18 cellular contexts compared by ENCODE assay signal in the genomic region with DNA sequence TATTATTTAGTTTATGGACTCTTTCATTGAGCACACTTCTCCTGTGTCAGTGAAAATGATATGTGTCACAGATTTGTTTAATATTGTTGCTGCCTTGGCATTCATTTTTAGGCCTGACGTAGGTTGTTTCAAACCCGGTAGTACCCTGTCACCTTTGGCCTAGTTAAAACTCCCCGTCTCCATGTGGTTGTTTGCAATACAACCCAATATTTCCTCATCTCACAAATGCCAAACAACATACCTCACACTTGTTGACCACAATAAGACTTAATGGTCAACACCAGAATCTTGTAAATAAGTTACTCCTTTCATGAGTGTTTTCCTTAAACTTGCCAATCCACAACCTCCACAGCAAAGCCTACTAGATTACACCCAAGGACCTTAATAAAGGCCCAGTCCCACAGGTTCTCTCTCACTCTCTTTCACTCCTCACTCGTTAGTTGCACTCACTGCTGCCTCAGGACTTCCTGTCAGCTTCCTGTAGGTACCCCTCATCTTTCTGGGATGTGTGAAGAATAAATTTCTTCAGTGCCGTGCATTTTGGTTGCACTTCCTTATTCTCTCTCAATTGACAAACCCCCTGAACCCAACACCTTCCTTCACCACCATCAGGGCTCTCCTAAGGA. TPM values are rescaled to one million over a fixed set of nuclear protein-coding genes. Genes with fewer than 3 reads are reported as not detected.
"Had no signal": no experiment of that assay in that cellular context is flagged by ENCODE, and none has a peak within 500 bp of the region (broad histone marks: within the 10 kb centered on the region; RNA-seq: fewer than 3 reads in every experiment).

No MANE protein-coding gene starts in this region.

- H3K4me3 ChIP-seq: left ventricle myocardium inferior, ovary had no signal

- H3K9me3 ChIP-seq: left ventricle myocardium inferior, ovary had no signal

- DNase-seq: activated CD4-positive, alpha-beta memory T cell treated with anti-CD3 and anti-CD28 coated beads, Interleukin-2, amount 10 ng/mL, durations not matched to agents 7 days and 5 days; activated CD4-positive, alpha-beta T cell treated with anti-CD3 and anti-CD28 coated beads for 4 hours; activated T-cell treated with anti-CD3 and anti-CD28 coated beads, Interleukin-2, amount 50 U/mL, for 24 hours; amygdala; cerebellar nuclear complex; effector CD8-positive, alpha-beta T cell; left ventricle myocardium inferior; mesendoderm; nephron progenitor cell; ovary; stimulated activated CD4-positive, alpha-beta T cell treated with anti-CD3 and anti-CD28 coated beads, Interleukin-12 subunit alpha, Interleukin-12 subunit beta, amount 100 ng/mL, for 4 hours; stimulated activated CD4-positive, alpha-beta T cell treated with anti-CD3 and anti-CD28 coated beads, Interleukin-2, amount 100 ng/mL, for 24 hours had no signal

- H3K4me1 ChIP-seq: left ventricle myocardium inferior had no signal

- H3K27me3 ChIP-seq: ovary had no signal

- FAIRE-seq: keratinocyte had no signal

- H3K27ac ChIP-seq: epithelial cell of prostate, left ventricle myocardium inferior, ovary had no signal

- H3K36me3 ChIP-seq: left ventricle myocardium inferior, ovary had no signal

- ATAC-seq: activated naive CD4-positive, alpha-beta T cell treated with anti-CD3 and anti-CD28 coated beads, Interleukin-2, amount 50 U/mL, for 72 hours; sciatic nerve; stimulated activated effector memory CD8-positive, alpha-beta T cell treated with anti-CD3 and anti-CD28 coated beads, Interleukin-12 subunit alpha, Interleukin-12 subunit beta, amount 100 ng/mL, for 72 hours; WTC11 had no signal

RNA-seq across cellular contexts. Expression of gene IL13RA2, which starts 31.3 kb away (rescaled TPM):
- total RNA-seq: activated CD4-positive, alpha-beta memory T cell treated with anti-CD3 and anti-CD28 coated beads, Interleukin-2, amount 10 ng/mL, durations not matched to agents 7 days and 5 days; activated naive CD4-positive, alpha-beta T cell treated with anti-CD3 and anti-CD28 coated beads, Interleukin-2, amount 50 U/mL, for 72 hours; left ventricle myocardium inferior; ovary; WTC11 had no signal
